Comparison of ENCODE assay signal across 1 cellular context in the genomic region with DNA sequence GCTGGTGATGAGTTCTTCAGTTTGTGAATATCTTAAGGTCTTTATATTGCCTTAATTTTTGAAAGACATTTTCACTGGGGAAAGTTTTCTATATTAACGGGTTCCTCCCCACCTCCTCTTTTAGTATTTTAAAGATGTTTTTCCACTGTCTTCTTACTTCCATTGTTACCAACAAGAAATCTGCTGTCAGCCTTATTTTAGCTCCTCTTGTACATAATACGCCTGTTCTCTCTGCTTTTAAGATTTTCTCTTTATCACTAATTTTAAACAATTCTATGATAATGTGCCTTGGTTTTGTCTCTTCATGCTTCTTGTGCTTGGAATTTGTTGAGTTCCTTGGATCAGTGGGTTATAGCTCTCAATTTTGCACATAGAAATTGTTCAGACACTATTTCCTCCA.
TF ChIP-seq lines count a peak whose summit lies in the region.

No MANE protein-coding gene starts in this region.

TF ChIP-seq in GM12878, 131 proteins besides CTCF, POLR2A, EP300 and RAD21 (continued from another document):
- TF ChIP-seq, protein P1, sequence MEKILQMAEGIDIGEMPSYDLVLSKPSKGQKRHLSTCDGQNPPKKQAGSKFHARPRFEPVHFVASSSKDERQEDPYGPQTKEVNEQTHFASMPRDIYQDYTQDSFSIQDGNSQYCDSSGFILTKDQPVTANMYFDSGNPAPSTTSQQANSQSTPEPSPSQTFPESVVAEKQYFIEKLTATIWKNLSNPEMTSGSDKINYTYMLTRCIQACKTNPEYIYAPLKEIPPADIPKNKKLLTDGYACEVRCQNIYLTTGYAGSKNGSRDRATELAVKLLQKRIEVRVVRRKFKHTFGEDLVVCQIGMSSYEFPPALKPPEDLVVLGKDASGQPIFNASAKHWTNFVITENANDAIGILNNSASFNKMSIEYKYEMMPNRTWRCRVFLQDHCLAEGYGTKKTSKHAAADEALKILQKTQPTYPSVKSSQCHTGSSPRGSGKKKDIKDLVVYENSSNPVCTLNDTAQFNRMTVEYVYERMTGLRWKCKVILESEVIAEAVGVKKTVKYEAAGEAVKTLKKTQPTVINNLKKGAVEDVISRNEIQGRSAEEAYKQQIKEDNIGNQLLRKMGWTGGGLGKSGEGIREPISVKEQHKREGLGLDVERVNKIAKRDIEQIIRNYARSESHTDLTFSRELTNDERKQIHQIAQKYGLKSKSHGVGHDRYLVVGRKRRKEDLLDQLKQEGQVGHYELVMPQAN (conservative IDR thresholded peaks at IDR 0.05), result no peak
- TF ChIP-seq, protein P2, sequence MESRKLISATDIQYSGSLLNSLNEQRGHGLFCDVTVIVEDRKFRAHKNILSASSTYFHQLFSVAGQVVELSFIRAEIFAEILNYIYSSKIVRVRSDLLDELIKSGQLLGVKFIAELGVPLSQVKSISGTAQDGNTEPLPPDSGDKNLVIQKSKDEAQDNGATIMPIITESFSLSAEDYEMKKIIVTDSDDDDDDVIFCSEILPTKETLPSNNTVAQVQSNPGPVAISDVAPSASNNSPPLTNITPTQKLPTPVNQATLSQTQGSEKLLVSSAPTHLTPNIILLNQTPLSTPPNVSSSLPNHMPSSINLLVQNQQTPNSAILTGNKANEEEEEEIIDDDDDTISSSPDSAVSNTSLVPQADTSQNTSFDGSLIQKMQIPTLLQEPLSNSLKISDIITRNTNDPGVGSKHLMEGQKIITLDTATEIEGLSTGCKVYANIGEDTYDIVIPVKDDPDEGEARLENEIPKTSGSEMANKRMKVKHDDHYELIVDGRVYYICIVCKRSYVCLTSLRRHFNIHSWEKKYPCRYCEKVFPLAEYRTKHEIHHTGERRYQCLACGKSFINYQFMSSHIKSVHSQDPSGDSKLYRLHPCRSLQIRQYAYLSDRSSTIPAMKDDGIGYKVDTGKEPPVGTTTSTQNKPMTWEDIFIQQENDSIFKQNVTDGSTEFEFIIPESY (IDR thresholded peaks at IDR 0.05), result no peak
- no peak for TF ChIP-seq ZNF217 (IDR thresholded peaks at IDR 0.05)
- TF ChIP-seq, protein P3, sequence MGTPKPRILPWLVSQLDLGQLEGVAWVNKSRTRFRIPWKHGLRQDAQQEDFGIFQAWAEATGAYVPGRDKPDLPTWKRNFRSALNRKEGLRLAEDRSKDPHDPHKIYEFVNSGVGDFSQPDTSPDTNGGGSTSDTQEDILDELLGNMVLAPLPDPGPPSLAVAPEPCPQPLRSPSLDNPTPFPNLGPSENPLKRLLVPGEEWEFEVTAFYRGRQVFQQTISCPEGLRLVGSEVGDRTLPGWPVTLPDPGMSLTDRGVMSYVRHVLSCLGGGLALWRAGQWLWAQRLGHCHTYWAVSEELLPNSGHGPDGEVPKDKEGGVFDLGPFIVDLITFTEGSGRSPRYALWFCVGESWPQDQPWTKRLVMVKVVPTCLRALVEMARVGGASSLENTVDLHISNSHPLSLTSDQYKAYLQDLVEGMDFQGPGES (IDR thresholded peaks at IDR 0.05), result no peak
